22 cellular contexts compared by ENCODE assay signal in genomic region chr19:30790048-30790680, GRCh38.
"Had no signal": no experiment of that assay in that cellular context is flagged by ENCODE, and none has a peak within 500 bp of the region (broad histone marks: within the 10 kb centered on the region; RNA-seq: fewer than 3 reads in every experiment).

No MANE protein-coding gene starts in this region.

- H3K36me3 ChIP-seq: lower lobe of right lung, sigmoid colon, stomach had no signal

- DNase-seq: activated CD4-positive, alpha-beta T cell treated with anti-CD3 and anti-CD28 coated beads, Interleukin-2, amount 50 U/mL, for 4 hours; activated CD4-positive, CD25-positive, alpha-beta regulatory T cell treated with anti-CD3 and anti-CD28 coated beads, Interleukin-2, amount 50 U/mL, for 72 hours; activated naive CD4-positive, alpha-beta T cell treated with Interleukin-2 at 50 U/mL for 16 hours; activated naive CD8-positive, alpha-beta T cell treated with anti-CD3 and anti-CD28 coated beads, Interleukin-2, amount 10 ng/mL, durations not matched to agents 7 days and 5 days; activated T-cell treated with anti-CD3 and anti-CD28 coated beads, Interleukin-2, amount 50 U/mL, for 1 hour; body of pancreas; caudate nucleus; endodermal cell; foreskin keratinocyte; hippocampal formation; left colon; lower lobe of right lung; sigmoid colon; stimulated activated CD4-positive, alpha-beta T cell treated with anti-CD3 and anti-CD28 coated beads, Interleukin-4, amount 100 ng/mL, for 24 hours; stomach; T1000; trophoblast cell had no signal

- H3K27ac ChIP-seq: body of pancreas, epithelial cell of prostate, foreskin keratinocyte, lower lobe of right lung, sigmoid colon, VCaP had no signal

- H3K27me3 ChIP-seq: body of pancreas, foreskin keratinocyte, sigmoid colon had no signal

- H3K36me3 Mint-ChIP-seq: activated naive CD8-positive, alpha-beta T cell treated with anti-CD3 and anti-CD28 coated beads, Interleukin-2, amount 10 ng/mL, durations not matched to agents 7 days and 5 days; natural killer cell treated with Interleukin-12 subunit alpha and Interleukin-12 subunit beta and Interleukin-15 and Interleukin-18, amount 100 ng/mL, for 72 hours; stimulated activated effector memory CD8-positive, alpha-beta T cell treated with anti-CD3 and anti-CD28 coated beads, Interleukin-12 subunit alpha, Interleukin-12 subunit beta, amount 100 ng/mL, for 72 hours had no signal

- H3K4me1 Mint-ChIP-seq: activated naive CD8-positive, alpha-beta T cell treated with anti-CD3 and anti-CD28 coated beads, Interleukin-2, amount 10 ng/mL, durations not matched to agents 7 days and 5 days; endodermal cell; stimulated activated effector memory CD8-positive, alpha-beta T cell treated with anti-CD3 and anti-CD28 coated beads, Interleukin-12 subunit alpha, Interleukin-12 subunit beta, amount 100 ng/mL, for 72 hours had no signal

- H3K4me3 ChIP-seq: body of pancreas, lower lobe of right lung, sigmoid colon, stomach had no signal

- H3K4me1 ChIP-seq: body of pancreas, foreskin keratinocyte, lower lobe of right lung, sigmoid colon, stomach had no signal

- H3K9me3 Mint-ChIP-seq: activated naive CD8-positive, alpha-beta T cell treated with anti-CD3 and anti-CD28 coated beads, Interleukin-2, amount 10 ng/mL, durations not matched to agents 7 days and 5 days; activated T-helper 2 cell treated with anti-CD3 and anti-CD28 coated beads, Interferon-gamma antibody, Interleukin-2, Interleukin-4, amounts not matched to agents 10 μg/mL and 5 μg/mL and 100 μg/mL, durations not matched to agents 14 hours and 24 hours and 36 hours; natural killer cell treated with Interleukin-12 subunit alpha and Interleukin-12 subunit beta and Interleukin-15 and Interleukin-18, amount 100 ng/mL, for 72 hours; stimulated activated effector memory CD8-positive, alpha-beta T cell treated with anti-CD3 and anti-CD28 coated beads, Interleukin-12 subunit alpha, Interleukin-12 subunit beta, amount 100 ng/mL, for 72 hours had no signal

- ATAC-seq: body of pancreas; foreskin keratinocyte; left colon; natural killer cell treated with Interleukin-12 subunit alpha and Interleukin-12 subunit beta and Interleukin-15 and Interleukin-18, amount 100 ng/mL, for 72 hours; stimulated activated effector memory CD8-positive, alpha-beta T cell treated with anti-CD3 and anti-CD28 coated beads, Interleukin-12 subunit alpha, Interleukin-12 subunit beta, amount 100 ng/mL, for 72 hours had no signal

- H3K9me3 ChIP-seq: body of pancreas, lower lobe of right lung, sigmoid colon, stomach had no signal

- H3K27ac Mint-ChIP-seq: activated naive CD8-positive, alpha-beta T cell treated with anti-CD3 and anti-CD28 coated beads, Interleukin-2, amount 10 ng/mL, durations not matched to agents 7 days and 5 days; activated T-helper 2 cell treated with anti-CD3 and anti-CD28 coated beads, Interferon-gamma antibody, Interleukin-2, Interleukin-4, amounts not matched to agents 10 μg/mL and 5 μg/mL and 100 μg/mL, durations not matched to agents 14 hours and 24 hours and 36 hours; endodermal cell; natural killer cell treated with Interleukin-12 subunit alpha and Interleukin-12 subunit beta and Interleukin-15 and Interleukin-18, amount 100 ng/mL, for 72 hours; stimulated activated effector memory CD8-positive, alpha-beta T cell treated with anti-CD3 and anti-CD28 coated beads, Interleukin-12 subunit alpha, Interleukin-12 subunit beta, amount 100 ng/mL, for 72 hours had no signal

- H3K4me3 Mint-ChIP-seq: activated naive CD8-positive, alpha-beta T cell treated with anti-CD3 and anti-CD28 coated beads, Interleukin-2, amount 10 ng/mL, durations not matched to agents 7 days and 5 days; endodermal cell; natural killer cell treated with Interleukin-12 subunit alpha and Interleukin-12 subunit beta and Interleukin-15 and Interleukin-18, amount 100 ng/mL, for 72 hours; stimulated activated effector memory CD8-positive, alpha-beta T cell treated with anti-CD3 and anti-CD28 coated beads, Interleukin-12 subunit alpha, Interleukin-12 subunit beta, amount 100 ng/mL, for 72 hours had no signal
